ENCODE assay signal across 8 cellular contexts in the genomic region with DNA sequence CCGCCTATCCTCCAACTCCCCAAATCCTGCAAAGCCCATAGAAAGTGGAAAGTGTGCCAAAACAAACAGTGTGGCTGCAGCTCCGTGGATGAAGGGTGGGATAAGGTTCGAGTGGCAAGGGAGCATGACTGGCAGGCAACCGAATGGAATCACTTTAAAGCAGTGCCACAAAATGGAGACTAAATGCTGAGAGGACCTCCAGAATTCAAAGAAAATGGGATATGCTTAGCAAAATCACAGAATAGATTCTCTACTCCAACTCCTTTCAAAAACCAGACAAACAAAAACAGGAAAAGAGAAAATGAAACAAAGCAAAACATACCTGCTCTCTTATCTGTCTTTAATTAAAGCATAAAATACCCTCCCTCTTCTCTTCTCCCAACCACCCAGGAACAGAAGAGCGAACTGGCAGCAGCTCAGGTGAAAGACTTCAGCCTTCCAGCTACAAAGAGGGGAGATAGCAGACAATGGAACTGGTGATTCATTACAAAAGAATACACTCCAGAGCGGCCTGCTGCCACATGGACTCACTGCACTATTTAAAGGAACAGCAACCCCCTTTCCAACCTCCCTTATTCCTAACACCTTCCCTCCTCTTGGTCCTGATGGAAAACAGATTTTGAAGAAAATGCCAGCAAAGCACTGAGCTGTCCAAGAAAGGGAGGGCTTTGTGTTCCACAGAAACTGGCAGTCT.
DNase-seq lines count a peak whose midpoint lies in the region; ATAC-seq and TF ChIP-seq lines count a peak whose summit lies in the region.

No MANE protein-coding gene starts in this region.

- TF ChIP-seq RAD21 in SK-N-SH (IDR thresholded peaks at IDR 0.05; ENCODE audit: low read length): peak; percentile 1; the same call in 1 of the 2 replicates

- TF ChIP-seq EP300 in SK-N-SH (IDR thresholded peaks at IDR 0.05; ENCODE audit: borderline replicate concordance in 1 of 2, low read depth in 1 of 2, low read length in 1 of 2): peak; percentile 55 to 60; a peak in 3 of 4 replicates

- H4K20me1 ChIP-seq in SK-N-SH (ENCODE audit: insufficient read depth): peaks cover 41% of the 10 kb centered on the region

- peaks cover 0 to 12% of the 10 kb centered on the region in 2 experiments for H3K36me3 ChIP-seq in SK-N-SH (replicated peaks in 1 of 2; ENCODE audit: control insufficient read depth in 1 of 2, insufficient read depth in 2 of 2, low read length in 1 of 2)
- no peaks in the 10 kb centered on the region for H3K36me3 ChIP-seq in neuron (ENCODE audit: insufficient read depth, low read length)

- H3K9ac ChIP-seq in SK-N-SH: peak overlapping the region; percentile 78

- TF ChIP-seq CTCF in LNCaP clone FGC (IDR thresholded peaks at IDR 0.05; ENCODE audit: control insufficient read depth, extremely low read depth, insufficient read depth) (no peak), SK-N-SH (IDR thresholded peaks at IDR 0.05) (no peak)

- WGBS in SK-N-SH (ENCODE audit: low lambda C conversion rate): 3% methylated on average over 6 of the region's 6 CpGs

- peaks cover 86% of the 10 kb centered on the region for H3K79me2 ChIP-seq in SK-N-SH (ENCODE audit: insufficient read depth)

- peak overlapping the region; percentile 80 for H3K4me2 ChIP-seq in SK-N-SH

- H3K4me1 ChIP-seq in SK-N-SH (ENCODE audit: control insufficient read depth in 1 of 2, insufficient read depth in 2 of 2, low read depth in 1 of 2, low read length in 1 of 2): peaks cover 19 to 49% of the 10 kb centered on the region in 2 experiments
- H3K4me1 ChIP-seq in neuron (ENCODE audit: insufficient read depth, low read length): peaks cover 50% of the 10 kb centered on the region

- H3F3A ChIP-seq in SK-N-SH (replicated peaks; ENCODE audit: insufficient read depth): peaks cover 23% of the 10 kb centered on the region

- ATAC-seq in HG02759 (IDR thresholded peaks at IDR 0.05; ENCODE audit: unreplicated experiment): no peak

- peak overlapping the region; percentile 48 for H3K4me3 ChIP-seq in LNCaP clone FGC (ENCODE audit: low read depth, low read length)
- peak overlapping the region; percentile 48 to 61 for H3K4me3 ChIP-seq in SK-N-SH (ENCODE audit: low read depth in 2 of 2, low read length in 1 of 2)
- H3K4me3 ChIP-seq in neuron (ENCODE audit: low read length): peak overlapping the region; percentile 66

- H3K27ac ChIP-seq in SK-N-SH (ENCODE audit: low read depth in 2 of 2, low read length in 1 of 2): peak overlapping the region; percentile 94 to 97

- H3K9me3 ChIP-seq in SK-N-SH (no peaks in the 10 kb centered on the region), neuron (ENCODE audit: low read length) (peaks cover 1% of the 10 kb centered on the region)

- H3K27me3 ChIP-seq in SK-N-SH (ENCODE audit: insufficient read depth) (no peaks in the 10 kb centered on the region), neuron (ENCODE audit: insufficient read depth, low read length) (no peaks in the 10 kb centered on the region)

- CTCF ChIA-PET in SK-N-SH (lab: Yijun Ruan, JAX): interaction anchor here (0.6 to 1.8 kb wide), 6 partner anchors 10 to 405 kb away, joined by 3 to 7 read pairs (median 3); no protein-coding TSS in a partner anchor

- H3K9me2 ChIP-seq in SK-N-SH: no peaks in the 10 kb centered on the region

- POLR2A ChIA-PET in SK-N-SH (lab: Yijun Ruan, JAX): no interaction called here

- peak; percentile 77 for DNase-seq in COLO829 (ENCODE audit: low spot score)
- no peak for DNase-seq in LNCaP clone FGC (ENCODE audit: low read depth)
- peak; percentile 51 for DNase-seq in SK-N-SH
- peak; percentile 85 for DNase-seq in fibroblast of the conjunctiva (ENCODE audit: low read depth)
- no peak for DNase-seq in GOT3 (lab: John Stamatoyannopoulos, UW)
- DNase-seq in cortex of kidney (lab: John Stamatoyannopoulos, UW): no peak

- H2AFZ ChIP-seq in SK-N-SH (ENCODE audit: low read depth): no peak overlapping the region
- no peak overlapping the region for H2AFZ ChIP-seq in neuron (ENCODE audit: low read depth, low read length)

TF ChIP-seq in SK-N-SH, 30 proteins besides CTCF, POLR2A, EP300 and RAD21 (continues in another document):
- TF ChIP-seq ELF1 (IDR thresholded peaks at IDR 0.05): no peak
- TF ChIP-seq, protein P1, sequence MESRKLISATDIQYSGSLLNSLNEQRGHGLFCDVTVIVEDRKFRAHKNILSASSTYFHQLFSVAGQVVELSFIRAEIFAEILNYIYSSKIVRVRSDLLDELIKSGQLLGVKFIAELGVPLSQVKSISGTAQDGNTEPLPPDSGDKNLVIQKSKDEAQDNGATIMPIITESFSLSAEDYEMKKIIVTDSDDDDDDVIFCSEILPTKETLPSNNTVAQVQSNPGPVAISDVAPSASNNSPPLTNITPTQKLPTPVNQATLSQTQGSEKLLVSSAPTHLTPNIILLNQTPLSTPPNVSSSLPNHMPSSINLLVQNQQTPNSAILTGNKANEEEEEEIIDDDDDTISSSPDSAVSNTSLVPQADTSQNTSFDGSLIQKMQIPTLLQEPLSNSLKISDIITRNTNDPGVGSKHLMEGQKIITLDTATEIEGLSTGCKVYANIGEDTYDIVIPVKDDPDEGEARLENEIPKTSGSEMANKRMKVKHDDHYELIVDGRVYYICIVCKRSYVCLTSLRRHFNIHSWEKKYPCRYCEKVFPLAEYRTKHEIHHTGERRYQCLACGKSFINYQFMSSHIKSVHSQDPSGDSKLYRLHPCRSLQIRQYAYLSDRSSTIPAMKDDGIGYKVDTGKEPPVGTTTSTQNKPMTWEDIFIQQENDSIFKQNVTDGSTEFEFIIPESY (IDR thresholded peaks at IDR 0.05; ENCODE audit: borderline replicate concordance, low read depth): no peak
- TF ChIP-seq EZH2phosphoT487 (IDR thresholded peaks at IDR 0.05; ENCODE audit: borderline replicate concordance, low read depth): no peak
- 0 out of 2 replicates have a peak, but pooled peaks have one; percentile 9 for TF ChIP-seq FOXM1 (IDR thresholded peaks at IDR 0.05; ENCODE audit: low read depth)
- TF ChIP-seq SMC3 (IDR thresholded peaks at IDR 0.05; ENCODE audit: low read depth, low read length): no peak
- TF ChIP-seq FOXJ3 (CRISPR knock-in tag; IDR thresholded peaks at IDR 0.05): no peak
- TF ChIP-seq, protein P2, sequence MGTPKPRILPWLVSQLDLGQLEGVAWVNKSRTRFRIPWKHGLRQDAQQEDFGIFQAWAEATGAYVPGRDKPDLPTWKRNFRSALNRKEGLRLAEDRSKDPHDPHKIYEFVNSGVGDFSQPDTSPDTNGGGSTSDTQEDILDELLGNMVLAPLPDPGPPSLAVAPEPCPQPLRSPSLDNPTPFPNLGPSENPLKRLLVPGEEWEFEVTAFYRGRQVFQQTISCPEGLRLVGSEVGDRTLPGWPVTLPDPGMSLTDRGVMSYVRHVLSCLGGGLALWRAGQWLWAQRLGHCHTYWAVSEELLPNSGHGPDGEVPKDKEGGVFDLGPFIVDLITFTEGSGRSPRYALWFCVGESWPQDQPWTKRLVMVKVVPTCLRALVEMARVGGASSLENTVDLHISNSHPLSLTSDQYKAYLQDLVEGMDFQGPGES (IDR thresholded peaks at IDR 0.05; ENCODE audit: low read depth, low read length): no peak
- peak; percentile 87 for TF ChIP-seq NFIC (IDR thresholded peaks at IDR 0.05; ENCODE audit: borderline replicate concordance)
- 0 out of 2 replicates have a peak, but pooled peaks have one; percentile 53 for TF ChIP-seq TEAD4 (IDR thresholded peaks at IDR 0.05; ENCODE audit: borderline replicate concordance, insufficient read depth)
- TF ChIP-seq, protein P3, sequence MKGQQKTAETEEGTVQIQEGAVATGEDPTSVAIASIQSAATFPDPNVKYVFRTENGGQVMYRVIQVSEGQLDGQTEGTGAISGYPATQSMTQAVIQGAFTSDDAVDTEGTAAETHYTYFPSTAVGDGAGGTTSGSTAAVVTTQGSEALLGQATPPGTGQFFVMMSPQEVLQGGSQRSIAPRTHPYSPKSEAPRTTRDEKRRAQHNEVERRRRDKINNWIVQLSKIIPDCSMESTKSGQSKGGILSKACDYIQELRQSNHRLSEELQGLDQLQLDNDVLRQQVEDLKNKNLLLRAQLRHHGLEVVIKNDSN (IDR thresholded peaks at IDR 0.05; ENCODE audit: borderline replicate concordance, low read depth): no peak
- no peak for TF ChIP-seq GABPA (IDR thresholded peaks at IDR 0.05; ENCODE audit: low read depth)
- TF ChIP-seq MEF2A (IDR thresholded peaks at IDR 0.05; ENCODE audit: borderline replicate concordance, low read depth): peak; percentile 64; the same call in 1 of the 2 replicates
- peak; percentile 86 for TF ChIP-seq MXI1 (IDR thresholded peaks at IDR 0.05; ENCODE audit: low read depth, low read length)
- TF ChIP-seq POLR2AphosphoS5 (IDR thresholded peaks at IDR 0.05; ENCODE audit: low read depth, low read length): peak; percentile 83
- no peak for TF ChIP-seq RFX5 (IDR thresholded peaks at IDR 0.05; ENCODE audit: low read length)
- peak; percentile 80 for TF ChIP-seq FOSL2 (IDR thresholded peaks at IDR 0.05; ENCODE audit: borderline replicate concordance, low read depth)
- no peak for TF ChIP-seq CHD2 (IDR thresholded peaks at IDR 0.05; ENCODE audit: low read length, partially characterized antibody)
- TF ChIP-seq TAF1 (IDR thresholded peaks at IDR 0.05; ENCODE audit: borderline replicate concordance, low read depth, low read length): peak; percentile 37; the same call in 1 of the 2 replicates
- peak; percentile 87 for TF ChIP-seq JUND (IDR thresholded peaks at IDR 0.05)
- TF ChIP-seq NRF1 (IDR thresholded peaks at IDR 0.05; ENCODE audit: low read depth, low read length): no peak
- TF ChIP-seq, protein P4, sequence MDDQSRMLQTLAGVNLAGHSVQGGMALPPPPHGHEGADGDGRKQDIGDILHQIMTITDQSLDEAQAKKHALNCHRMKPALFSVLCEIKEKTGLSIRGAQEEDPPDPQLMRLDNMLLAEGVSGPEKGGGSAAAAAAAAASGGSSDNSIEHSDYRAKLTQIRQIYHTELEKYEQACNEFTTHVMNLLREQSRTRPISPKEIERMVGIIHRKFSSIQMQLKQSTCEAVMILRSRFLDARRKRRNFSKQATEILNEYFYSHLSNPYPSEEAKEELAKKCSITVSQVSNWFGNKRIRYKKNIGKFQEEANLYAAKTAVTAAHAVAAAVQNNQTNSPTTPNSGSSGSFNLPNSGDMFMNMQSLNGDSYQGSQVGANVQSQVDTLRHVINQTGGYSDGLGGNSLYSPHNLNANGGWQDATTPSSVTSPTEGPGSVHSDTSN (IDR thresholded peaks at IDR 0.05): peak; percentile 64
- peak; percentile 95 for TF ChIP-seq TCF12 (IDR thresholded peaks at IDR 0.05)
- peak; percentile 54; the same call in 1 of the 2 replicates for TF ChIP-seq RXRA (IDR thresholded peaks at IDR 0.05; ENCODE audit: borderline replicate concordance, low read depth)
- TF ChIP-seq, protein P5, sequence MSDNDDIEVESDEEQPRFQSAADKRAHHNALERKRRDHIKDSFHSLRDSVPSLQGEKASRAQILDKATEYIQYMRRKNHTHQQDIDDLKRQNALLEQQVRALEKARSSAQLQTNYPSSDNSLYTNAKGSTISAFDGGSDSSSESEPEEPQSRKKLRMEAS (IDR thresholded peaks at IDR 0.05; ENCODE audit: low read depth): peak; percentile 91
- peak; percentile 20 for TF ChIP-seq GATA2 (CRISPR knock-in tag; IDR thresholded peaks at IDR 0.05)

Comparison
In these comparisons a context has a peak if more than half of its experiments do, and no peak if none do; other contexts are left out.
1. DNase-seq: peak in COLO829 (single experiment), SK-N-SH (single experiment) and fibroblast of the conjunctiva (single experiment); none in LNCaP clone FGC (single experiment), GOT3 (single experiment) and cortex of kidney (single experiment).
2. Peak in every context shown above with its lines, with median percentiles within 50 percentile points of each other: H3K4me3 ChIP-seq.